In genomic region chr10:98249134-98249533, GRCh38 we compare ENCODE assay signal across 14 cellular contexts. TPM values are rescaled to one million over a fixed set of nuclear protein-coding genes. Genes with fewer than 3 reads are reported as not detected.
DNase-seq lines count a peak whose midpoint lies in the region; ATAC-seq and TF ChIP-seq lines count a peak whose summit lies in the region.
"Had no signal": no experiment of that assay in that cellular context is flagged by ENCODE, and none has a peak within 500 bp of the region (broad histone marks: within the 10 kb centered on the region; RNA-seq: fewer than 3 reads in every experiment).

No MANE protein-coding gene starts in this region.

- DNase-seq in DMS53 (lab: John Stamatoyannopoulos, UW): peak; percentile 29
- DNase-seq in DMS53 treated with DMSO at 0.1 percent for 48 hours (lab: John Stamatoyannopoulos, UW; ENCODE audit: unreplicated experiment): no peak
- no peak for DNase-seq in WTC11 (ENCODE audit: low spot score)
- DNase-seq in right lobe of liver: no peak
- no peak for DNase-seq in NCI-H524 (lab: John Stamatoyannopoulos, UW)
- no peak for DNase-seq in prostate gland (ENCODE audit: low spot score)
- no peak for DNase-seq in left lung
- DNase-seq in dorsolateral prefrontal cortex: no peak
- DNase-seq: DMS79, IMR-90 had no signal

- no peak overlapping the region for H3K27ac Mint-ChIP-seq in WTC11

- 33% methylated on average over 3 of the region's 3 CpGs for WGBS in right lobe of liver (ENCODE audit: insufficient coverage, low coverage, low lambda C conversion rate, missing lambda C conversion rate)
- 84% methylated on average over 3 of the region's 3 CpGs for WGBS in prostate gland

- peaks cover 15% of the 10 kb centered on the region for H3K36me3 Mint-ChIP-seq in WTC11

- TF ChIP-seq POLR2A in right lobe of liver (IDR thresholded peaks at IDR 0.05) (no peak), prostate gland (IDR thresholded peaks at IDR 0.05) (no peak)

- H3K27me3 ChIP-seq in right lobe of liver (no peaks in the 10 kb centered on the region), prostate gland (replicated peaks; ENCODE audit: insufficient read depth) (no peaks in the 10 kb centered on the region), left lung (no peaks in the 10 kb centered on the region), dorsolateral prefrontal cortex (no peaks in the 10 kb centered on the region)

- intact Hi-C loops in right lobe of liver (cut with DNase I) (no loop called here), prostate gland (cut with DNase I) (no loop called here), left lung (cut with DNase I) (loop anchor here in 1 of 2 donors (5.0 kb wide), 1 partner anchor 63 kb away; no protein-coding TSS in a partner anchor), dorsolateral prefrontal cortex (cut with DNase I) (no loop called here)

- H3K4me3 ChIP-seq in right lobe of liver (no peak overlapping the region), prostate gland (no peak overlapping the region), left lung (no peak overlapping the region), dorsolateral prefrontal cortex (no peak overlapping the region)

- peaks cover 8% of the 10 kb centered on the region for H3K4me1 Mint-ChIP-seq in WTC11

- no peak for ATAC-seq in WTC11
- peak; percentile 74 to 89 (median 76) for ATAC-seq in right lobe of liver
- ATAC-seq in left lung: no peak

- H3K4me1 ChIP-seq in right lobe of liver (peaks cover 0 to 10% (median 0%) of the 10 kb centered on the region in 4 donors), prostate gland (replicated peaks) (peaks cover 4% of the 10 kb centered on the region), left lung (no peaks in the 10 kb centered on the region)

- POLR2A ChIA-PET in WTC11 (lab: Charles Lee): interaction anchor here (1.4 kb wide), 1 partner anchor 115 kb away, joined by 3 read pairs; the partner anchor contains the start of gene R3HCC1L

- TF ChIP-seq CTCF in WTC11 (IDR thresholded peaks at IDR 0.05) (no peak), right lobe of liver (IDR thresholded peaks at IDR 0.05) (no peak), prostate gland (IDR thresholded peaks at IDR 0.05) (no peak), left lung (IDR thresholded peaks at IDR 0.05) (no peak), dorsolateral prefrontal cortex (IDR thresholded peaks at IDR 0.05 in 54 of 56, conservative IDR thresholded peaks at IDR 0.05 in 2 of 56; ENCODE audit: low read depth in 1 of 56, partially characterized antibody in 56 of 56) (no peak)

- peaks cover 0 to 12% (median 6%) of the 10 kb centered on the region in 4 donors for H3K36me3 ChIP-seq in right lobe of liver
- peaks cover 0 to 5% of the 10 kb centered on the region in 2 donors for H3K36me3 ChIP-seq in prostate gland
- peaks cover 0 to 73% of the 10 kb centered on the region in 2 donors for H3K36me3 ChIP-seq in left lung

- H3K9me3 Mint-ChIP-seq in WTC11: no peaks in the 10 kb centered on the region
- H3K9me3 Mint-ChIP-seq: CD14-positive monocyte had no signal

- CTCF ChIA-PET in WTC11 (lab: Charles Lee): interaction anchor here (1.1 kb wide), 1 partner anchor 60 kb away, joined by 4 read pairs; no protein-coding TSS in a partner anchor

- H3K9me3 ChIP-seq in right lobe of liver (no peaks in the 10 kb centered on the region), prostate gland (no peaks in the 10 kb centered on the region), left lung (no peaks in the 10 kb centered on the region)

- H3K4me3 Mint-ChIP-seq in WTC11: no peak overlapping the region
- H3K4me3 Mint-ChIP-seq: CD14-positive monocyte had no signal

- H3K27ac ChIP-seq in right lobe of liver (peak overlapping the region in 1 of 3 donors; percentile 29), prostate gland (no peak overlapping the region), left lung (no peak overlapping the region), dorsolateral prefrontal cortex (no peak overlapping the region)
- H3K27ac ChIP-seq: 22Rv1 had no signal

- H3K27me3 Mint-ChIP-seq in WTC11 (ENCODE audit: low read depth): no peaks in the 10 kb centered on the region

TF ChIP-seq in WTC11, 78 proteins besides CTCF, POLR2A, EP300 and RAD21:
- TF ChIP-seq GABPB1 (CRISPR knock-in tag; IDR thresholded peaks at IDR 0.05) (peak; percentile 83), MYBL2 (CRISPR knock-in tag; IDR thresholded peaks at IDR 0.05) (no peak)

RNA-seq across cellular contexts. Expression of gene LOXL4, which starts 18.9 kb away (rescaled TPM):
- total RNA-seq in WTC11 (2021) (0.07 to 0.35 TPM (median 0.21 TPM) in 3 replicates), right lobe of liver (10 to 100 TPM in 3 of 6 experiments, 1 to 10 TPM in 1, under 1 TPM in 2; 0.51 to 33.4 (median 10.8) TPM), prostate gland (10 to 100 TPM in 1 of 2 donors, 1 to 10 TPM in 1; 7.4 to 26.8 TPM), left lung (1 to 10 TPM; 2.5 to 5.4 TPM), dorsolateral prefrontal cortex (1 to 10 TPM in 8 of 120 experiments, under 1 TPM in 109, not detected in 3; 0.13 to 3.3 (median 0.50) TPM)
- total RNA-seq: A673, G401 had no signal

Comparison
In these comparisons a context has a peak if more than half of its experiments do, and no peak if none do; other contexts are left out.
1. ATAC-seq: peak in right lobe of liver (4 of 4); none in WTC11 (single experiment) and left lung (single experiment).